In genomic region chr3:190566043-190566933, GRCh38 we compare ENCODE assay signal across 2 cellular contexts.
TF ChIP-seq lines count a peak whose summit lies in the region.

No MANE protein-coding gene starts in this region.

TF ChIP-seq in HCT116, 20 proteins besides CTCF, POLR2A, EP300 and RAD21 (continued from another document):
- TF ChIP-seq FOSL1 (IDR thresholded peaks at IDR 0.05; ENCODE audit: low read depth) (peak; percentile 96), EGR1 (IDR thresholded peaks at IDR 0.05; ENCODE audit: low read depth) (0 out of 2 replicates have a peak, but pooled peaks have one; percentile 30), CBX3 (IDR thresholded peaks at IDR 0.05; ENCODE audit: low read depth) (peak; percentile 99), EZH2phosphoT487 (IDR thresholded peaks at IDR 0.05; ENCODE audit: borderline replicate concordance) (no peak), SIN3A (IDR thresholded peaks at IDR 0.05; ENCODE audit: low read depth) (peak; percentile 97)
- TF ChIP-seq, protein P1, sequence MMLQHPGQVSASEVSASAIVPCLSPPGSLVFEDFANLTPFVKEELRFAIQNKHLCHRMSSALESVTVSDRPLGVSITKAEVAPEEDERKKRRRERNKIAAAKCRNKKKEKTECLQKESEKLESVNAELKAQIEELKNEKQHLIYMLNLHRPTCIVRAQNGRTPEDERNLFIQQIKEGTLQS (IDR thresholded peaks at IDR 0.05): peak; percentile 97

TF ChIP-seq in K562, 482 proteins besides CTCF, POLR2A, EP300 and RAD21 (continued from another document):
- TF ChIP-seq, protein P1 (IDR thresholded peaks at IDR 0.05): peak; percentile 61
- TF ChIP-seq, protein P1 (CRISPR knock-in tag; conservative IDR thresholded peaks at IDR 0.05): no peak
- no peak for TF ChIP-seq STAT5B (CRISPR knock-in tag; IDR thresholded peaks at IDR 0.05)
- no peak for TF ChIP-seq SIX5 (IDR thresholded peaks at IDR 0.05; ENCODE audit: borderline replicate concordance in 1 of 2, insufficient read depth in 1 of 2, low read depth in 1 of 2, low read length in 2 of 2)
